ENCODE assay signal across 23 cellular contexts in genomic region chr7:50621206-50621605, GRCh38. TPM values are rescaled to one million over a fixed set of nuclear protein-coding genes. Genes with fewer than 3 reads are reported as not detected.
"Had no signal": no experiment of that assay in that cellular context is flagged by ENCODE, and none has a peak within 500 bp of the region (broad histone marks: within the 10 kb centered on the region; RNA-seq: fewer than 3 reads in every experiment).

No MANE protein-coding gene starts in this region.

- H3K36me3 Mint-ChIP-seq: activated naive CD4-positive, alpha-beta T cell treated with anti-CD3 and anti-CD28 coated beads, Interleukin-2, amount 50 U/mL, for 24 hours; naive B cell; stimulated activated naive B cell treated with anti-CD40 and anti-IgM and Interleukin-4, amounts not matched to agents 10 μg/mL and 1 μg/mL and 100 μg/mL, for 72 hours had no signal

- H3K9me3 Mint-ChIP-seq: activated B cell treated with CpG ODN at 0.5 μM for 24 hours; activated CD4-positive, alpha-beta T cell treated with anti-CD3 and anti-CD28 coated beads, Interleukin-2, amount 10 ng/mL, durations not matched to agents 24 days and 14 days; activated naive CD4-positive, alpha-beta T cell treated with anti-CD3 and anti-CD28 coated beads, Interleukin-2, amount 50 U/mL, for 24 hours; activated T-cell treated with anti-CD3 and anti-CD28 coated beads, Interleukin-2, amount 50 U/mL, for 4 hours; naive B cell; neural progenitor cell; stimulated activated naive B cell treated with anti-CD40 and anti-IgM and Interleukin-4, amounts not matched to agents 10 μg/mL and 1 μg/mL and 100 μg/mL, for 72 hours; T-cell had no signal

- H3K27me3 ChIP-seq: dorsolateral prefrontal cortex, neural progenitor cell, right lobe of liver, spleen, upper lobe of right lung had no signal

- DNase-seq: activated B cell treated with CpG ODN at 0.5 μM for 24 hours; activated CD4-positive, alpha-beta T cell treated with anti-CD3 and anti-CD28 coated beads, Interleukin-2, amount 10 ng/mL, durations not matched to agents 24 days and 14 days; activated CD8-positive, alpha-beta memory T cell treated with anti-CD3 and anti-CD28 coated beads, Interleukin-2, amount 50 U/mL, for 4 hours; activated CD8-positive, alpha-beta T cell treated with anti-CD3 and anti-CD28 coated beads, Interleukin-2, amount 10 ng/mL, durations not matched to agents 7 days and 5 days; activated gamma-delta T cell; activated T-cell treated with anti-CD3 and anti-CD28 coated beads, Interleukin-2, amount 50 U/mL, for 4 hours; dorsolateral prefrontal cortex; foreskin melanocyte; mesenchymal stem cell; mucosa of descending colon; naive B cell; psoas muscle; right lobe of liver; spleen; stimulated activated CD4-positive, alpha-beta T cell treated with anti-CD3 and anti-CD28 coated beads, Interleukin-4, amount 100 ng/mL, for 4 hours; stimulated activated naive B cell treated with anti-CD40 and anti-IgM and Interleukin-4, amounts not matched to agents 10 μg/mL and 1 μg/mL and 100 μg/mL, for 72 hours; T-cell; upper lobe of right lung had no signal

- H3K36me3 ChIP-seq: neural progenitor cell, thoracic aorta had no signal

- H3K4me1 Mint-ChIP-seq: activated B cell treated with CpG ODN at 0.5 μM for 24 hours; activated CD4-positive, alpha-beta T cell treated with anti-CD3 and anti-CD28 coated beads, Interleukin-2, amount 10 ng/mL, durations not matched to agents 24 days and 14 days; activated naive CD4-positive, alpha-beta T cell treated with anti-CD3 and anti-CD28 coated beads, Interleukin-2, amount 50 U/mL, for 24 hours; naive B cell; neural progenitor cell; T-cell had no signal

- H3K27me3 Mint-ChIP-seq: activated naive CD4-positive, alpha-beta T cell treated with anti-CD3 and anti-CD28 coated beads, Interleukin-2, amount 50 U/mL, for 24 hours; stimulated activated naive B cell treated with anti-CD40 and anti-IgM and Interleukin-4, amounts not matched to agents 10 μg/mL and 1 μg/mL and 100 μg/mL, for 72 hours had no signal

- H3K4me3 Mint-ChIP-seq: activated B cell treated with CpG ODN at 0.5 μM for 24 hours; activated CD4-positive, alpha-beta T cell treated with anti-CD3 and anti-CD28 coated beads, Interleukin-2, amount 10 ng/mL, durations not matched to agents 24 days and 14 days; activated CD8-positive, alpha-beta T cell treated with anti-CD3 and anti-CD28 coated beads, Interleukin-2, amount 10 ng/mL, durations not matched to agents 7 days and 5 days; activated naive CD4-positive, alpha-beta T cell treated with anti-CD3 and anti-CD28 coated beads, Interleukin-2, amount 50 U/mL, for 24 hours; activated T-cell treated with anti-CD3 and anti-CD28 coated beads, Interleukin-2, amount 50 U/mL, for 4 hours; naive B cell; neural progenitor cell; stimulated activated naive B cell treated with anti-CD40 and anti-IgM and Interleukin-4, amounts not matched to agents 10 μg/mL and 1 μg/mL and 100 μg/mL, for 72 hours; T-cell had no signal

- ATAC-seq: activated CD8-positive, alpha-beta T cell treated with anti-CD3 and anti-CD28 coated beads, Interleukin-2, amount 10 ng/mL, durations not matched to agents 7 days and 5 days; activated T-cell treated with anti-CD3 and anti-CD28 coated beads, Interleukin-2, amount 50 U/mL, for 4 hours; mucosa of descending colon; stimulated activated naive B cell treated with anti-CD40 and anti-IgM and Interleukin-4, amounts not matched to agents 10 μg/mL and 1 μg/mL and 100 μg/mL, for 72 hours; T-cell; upper lobe of right lung had no signal

- H3K9me3 ChIP-seq: mucosa of descending colon, psoas muscle, right lobe of liver, spleen, thoracic aorta, upper lobe of right lung had no signal

- H3K4me3 ChIP-seq: dorsolateral prefrontal cortex, mucosa of descending colon, neural progenitor cell, psoas muscle, right lobe of liver, spleen, thoracic aorta, upper lobe of right lung had no signal

- H3K4me1 ChIP-seq: upper lobe of right lung had no signal

- H3K27ac ChIP-seq: dorsolateral prefrontal cortex, neural progenitor cell, psoas muscle, right lobe of liver, upper lobe of right lung had no signal

- H3K27ac Mint-ChIP-seq: activated B cell treated with CpG ODN at 0.5 μM for 24 hours; activated CD4-positive, alpha-beta T cell treated with anti-CD3 and anti-CD28 coated beads, Interleukin-2, amount 10 ng/mL, durations not matched to agents 24 days and 14 days; activated CD8-positive, alpha-beta T cell treated with anti-CD3 and anti-CD28 coated beads, Interleukin-2, amount 10 ng/mL, durations not matched to agents 7 days and 5 days; activated naive CD4-positive, alpha-beta T cell treated with anti-CD3 and anti-CD28 coated beads, Interleukin-2, amount 50 U/mL, for 24 hours; naive B cell; stimulated activated naive B cell treated with anti-CD40 and anti-IgM and Interleukin-4, amounts not matched to agents 10 μg/mL and 1 μg/mL and 100 μg/mL, for 72 hours; T-cell had no signal

RNA-seq across cellular contexts. Expression of gene DDC, which starts 56.0 kb away (rescaled TPM):
- total RNA-seq: activated B cell treated with CpG ODN at 0.5 μM for 24 hours; activated CD8-positive, alpha-beta T cell treated with anti-CD3 and anti-CD28 coated beads, Interleukin-2, amount 10 ng/mL, durations not matched to agents 7 days and 5 days; kidney epithelial cell; osteoblast; T-cell had no signal
